In genomic region chr12:101620762-101621133, GRCh38 we compare ENCODE assay signal across 29 cellular contexts. TPM values are rescaled to one million over a fixed set of nuclear protein-coding genes. Genes with fewer than 3 reads are reported as not detected.
DNase-seq lines count a peak whose midpoint lies in the region; ATAC-seq, FAIRE-seq and TF ChIP-seq lines count a peak whose summit lies in the region.
"Had no signal": no experiment of that assay in that cellular context is flagged by ENCODE, and none has a peak within 500 bp of the region (broad histone marks: within the 10 kb centered on the region; RNA-seq: fewer than 3 reads in every experiment).

No MANE protein-coding gene starts in this region.

- H3K36me3 ChIP-seq in SK-N-MC (ENCODE audit: insufficient read depth, low read length), result no peaks in the 10 kb centered on the region
- peaks cover 3 to 47% of the 10 kb centered on the region in 2 donors for H3K36me3 ChIP-seq in psoas muscle (ENCODE audit: insufficient read depth in 1 of 2, low read depth in 1 of 2)
- H3K36me3 ChIP-seq in upper lobe of left lung, result no peaks in the 10 kb centered on the region
- H3K36me3 ChIP-seq: breast epithelium, suprapubic skin had no signal

- H3K4me1 ChIP-seq in psoas muscle (peaks cover 54% of the 10 kb centered on the region), upper lobe of left lung (peaks cover 30 to 36% (median 33%) of the 10 kb centered on the region in 4 donors)
- H3K4me1 ChIP-seq: breast epithelium had no signal

- DNase-seq in GM12891 (ENCODE audit: insufficient read length, low spot score) (no peak), SK-N-MC (ENCODE audit: low read depth, low spot score) (no peak), psoas muscle (no peak), upper lobe of left lung (no peak), NCI-H1930 (lab: John Stamatoyannopoulos, UW) (no peak)
- DNase-seq: activated CD4-positive, alpha-beta T cell treated with anti-CD3 and anti-CD28 coated beads, Interleukin-2, amount 50 U/mL, for 48 hours; activated CD8-positive, alpha-beta memory T cell treated with anti-CD3 and anti-CD28 coated beads, Interleukin-2, amount 50 U/mL, for 4 hours; activated naive CD4-positive, alpha-beta T cell treated with anti-CD3 and anti-CD28 coated beads, Interleukin-2, amount 10 ng/mL, durations not matched to agents 7 days and 5 days; amniotic stem cell; CD4-positive, alpha-beta memory T cell; DMS 273 treated with DMSO at 0.1 percent for 48 hours; effector CD8-positive, alpha-beta T cell; glutamatergic neuron; GOT3; kidney; NCI-H226; PC-3; stimulated activated CD4-positive, alpha-beta T cell treated with anti-CD3 and anti-CD28 coated beads, Interleukin-2, amount 100 ng/mL, for 48 hours; SW 1271 had no signal

- H3K27me3 ChIP-seq in psoas muscle (ENCODE audit: insufficient read depth in 3 of 3, low read length in 2 of 3) (no peaks in the 10 kb centered on the region), upper lobe of left lung (no peaks in the 10 kb centered on the region)
- H3K27me3 ChIP-seq: breast epithelium, suprapubic skin had no signal

- no peak for TF ChIP-seq EP300 in upper lobe of left lung (IDR thresholded peaks at IDR 0.05)

- no peak for ATAC-seq in psoas muscle
- ATAC-seq in upper lobe of left lung (ENCODE audit: low FRiP score in 2 of 2), result no peak
- no peak for ATAC-seq in HG02852 (IDR thresholded peaks at IDR 0.05; ENCODE audit: unreplicated experiment)
- ATAC-seq: PC-3, Right ventricle myocardium inferior had no signal

- intact Hi-C loops in psoas muscle (cut with DNase I), result no loop called here

- H3K27ac ChIP-seq in C4-2B, result peak overlapping the region; percentile 95; the same call in 1 of the 2 replicates
- H3K27ac ChIP-seq in SK-N-MC, result peak overlapping the region; percentile 85
- peak overlapping the region; percentile 58 for H3K27ac ChIP-seq in psoas muscle
- no peak overlapping the region for H3K27ac ChIP-seq in upper lobe of left lung
- H3K27ac ChIP-seq: epithelial cell of prostate, suprapubic skin had no signal

- peak overlapping the region; percentile 19 for H3K9ac ChIP-seq in SK-N-MC (ENCODE audit: insufficient read length)

- no peak for FAIRE-seq in GM12891 (lab: Jason Lieb, UNC)
- FAIRE-seq: kidney, urothelium cell line had no signal

- WGBS in psoas muscle, 3 donors, result 21 to 50% (median 27%) methylated on average over 2 of the region's 2 CpGs
- 56 to 60% methylated on average over 2 of the region's 2 CpGs for WGBS in upper lobe of left lung, 2 donors

- TF ChIP-seq POLR2A in GM12891 (IDR thresholded peaks at IDR 0.05; ENCODE audit: low read depth, low read length), result no peak
- no peak for TF ChIP-seq POLR2A in upper lobe of left lung (IDR thresholded peaks at IDR 0.05)

- H3K4me3 ChIP-seq in SK-N-MC (peak overlapping the region; percentile 16; the same call in 1 of the 2 replicates), psoas muscle (no peak overlapping the region), upper lobe of left lung (no peak overlapping the region)
- H3K4me3 ChIP-seq: breast epithelium, suprapubic skin had no signal

- no peaks in the 10 kb centered on the region for H3K9me3 ChIP-seq in SK-N-MC (ENCODE audit: low read depth, low read length)
- no peaks in the 10 kb centered on the region for H3K9me3 ChIP-seq in psoas muscle
- no peaks in the 10 kb centered on the region for H3K9me3 ChIP-seq in upper lobe of left lung
- H3K9me3 ChIP-seq: breast epithelium, suprapubic skin had no signal

- no peak for TF ChIP-seq CTCF in C4-2B (conservative IDR thresholded peaks at IDR 0.05)
- TF ChIP-seq CTCF in psoas muscle (IDR thresholded peaks at IDR 0.05), result no peak
- TF ChIP-seq CTCF in upper lobe of left lung (IDR thresholded peaks at IDR 0.05), result no peak

TF ChIP-seq in GM12891, 5 proteins besides CTCF, POLR2A, EP300 and RAD21:
- TF ChIP-seq SPI1 (IDR thresholded peaks at IDR 0.05; ENCODE audit: low read depth, low read length) (peak; percentile 22; the same call in 1 of the 2 replicates), PAX5 (IDR thresholded peaks at IDR 0.05; ENCODE audit: insufficient read depth, low read length, severe bottlenecking) (no peak)

RNA-seq across cellular contexts. Expression of gene MYBPC1, which starts 26.0 kb away (rescaled TPM):
- polyA plus RNA-seq in GM12891 (2012; ENCODE audit: low read depth, missing spikeins), result not detected
- 1,000 to 10,000 TPM; 4,088 to 7,509 (median 4,961) TPM for total RNA-seq in psoas muscle
- polyA plus RNA-seq in psoas muscle, result 1,000 to 10,000 TPM; 1,084 to 2,883 (median 2,460) TPM
- total RNA-seq in upper lobe of left lung, result 1 to 10 TPM in 1 of 6 donors, not detected in 5; 6.3 TPM
- total RNA-seq: activated T-helper 1 cell treated with anti-CD3 and anti-CD28 coated beads, Interleukin-12 subunit alpha, Interleukin-12 subunit beta, Interleukin-2, Interleukin-4 antibody, amounts not matched to agents 30 ng/mL and 10 ng/mL and 1 ng/mL, durations not matched to agents 14 hours and 24 hours and 36 hours; CD4-positive, alpha-beta memory T cell; kidney; mononuclear cell; osteoblast; PC-3 had no signal
- polyA plus RNA-seq: CD4-positive, alpha-beta memory T cell had no signal

Comparison
In these comparisons a context has a peak if more than half of its experiments do, and no peak if none do; other contexts are left out.
1. H3K27ac ChIP-seq: peak in C4-2B (single experiment), SK-N-MC (single experiment) and psoas muscle (single experiment); none in upper lobe of left lung (0 of 4).
2. RNA of gene MYBPC1, which starts 26.0 kb away (total RNA-seq): 4,088 to 7,509 TPM in psoas muscle; 6.3 TPM in upper lobe of left lung; every median in the first group is over 100 times any median in the second.